Comparison of ENCODE assay signal across 1 cellular context in the genomic region with DNA sequence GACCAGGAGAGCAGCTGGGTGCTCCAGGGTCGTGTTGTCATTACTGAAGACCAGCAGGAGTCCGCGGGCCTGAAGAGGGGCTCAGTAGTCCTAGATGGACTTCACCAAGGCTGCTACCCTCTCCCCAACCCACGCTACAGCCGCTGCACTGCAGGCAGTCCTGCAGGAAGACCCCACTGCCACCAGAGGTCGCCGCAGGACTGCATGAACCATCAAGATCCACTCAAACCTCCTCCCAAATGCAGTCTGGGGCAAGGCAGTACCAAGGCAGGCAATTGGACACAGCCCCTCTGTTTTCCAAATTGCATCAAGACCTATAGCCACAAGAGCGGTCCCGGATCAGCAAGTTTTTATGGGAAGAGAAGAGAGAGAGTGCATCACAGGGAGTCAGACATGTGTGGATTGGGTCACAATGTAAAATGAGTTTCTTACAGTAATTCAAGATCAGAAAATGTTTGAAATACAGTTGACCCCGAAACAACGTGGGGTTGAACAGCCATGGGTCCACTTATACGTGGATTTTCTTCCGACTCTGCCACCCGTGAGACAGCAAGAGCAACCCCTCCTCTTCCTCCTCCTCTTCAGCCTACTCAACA.
TF ChIP-seq lines count a peak whose summit lies in the region.

No MANE protein-coding gene starts in this region.

TF ChIP-seq in WTC11, 78 proteins besides CTCF, POLR2A, EP300 and RAD21 (continued from another document):
- TF ChIP-seq, protein P1, sequence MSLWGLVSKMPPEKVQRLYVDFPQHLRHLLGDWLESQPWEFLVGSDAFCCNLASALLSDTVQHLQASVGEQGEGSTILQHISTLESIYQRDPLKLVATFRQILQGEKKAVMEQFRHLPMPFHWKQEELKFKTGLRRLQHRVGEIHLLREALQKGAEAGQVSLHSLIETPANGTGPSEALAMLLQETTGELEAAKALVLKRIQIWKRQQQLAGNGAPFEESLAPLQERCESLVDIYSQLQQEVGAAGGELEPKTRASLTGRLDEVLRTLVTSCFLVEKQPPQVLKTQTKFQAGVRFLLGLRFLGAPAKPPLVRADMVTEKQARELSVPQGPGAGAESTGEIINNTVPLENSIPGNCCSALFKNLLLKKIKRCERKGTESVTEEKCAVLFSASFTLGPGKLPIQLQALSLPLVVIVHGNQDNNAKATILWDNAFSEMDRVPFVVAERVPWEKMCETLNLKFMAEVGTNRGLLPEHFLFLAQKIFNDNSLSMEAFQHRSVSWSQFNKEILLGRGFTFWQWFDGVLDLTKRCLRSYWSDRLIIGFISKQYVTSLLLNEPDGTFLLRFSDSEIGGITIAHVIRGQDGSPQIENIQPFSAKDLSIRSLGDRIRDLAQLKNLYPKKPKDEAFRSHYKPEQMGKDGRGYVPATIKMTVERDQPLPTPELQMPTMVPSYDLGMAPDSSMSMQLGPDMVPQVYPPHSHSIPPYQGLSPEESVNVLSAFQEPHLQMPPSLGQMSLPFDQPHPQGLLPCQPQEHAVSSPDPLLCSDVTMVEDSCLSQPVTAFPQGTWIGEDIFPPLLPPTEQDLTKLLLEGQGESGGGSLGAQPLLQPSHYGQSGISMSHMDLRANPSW (CRISPR knock-in tag; conservative IDR thresholded peaks at IDR 0.05; ENCODE audit: low read depth), result no peak
- TF ChIP-seq CBFB (CRISPR knock-in tag; IDR thresholded peaks at IDR 0.05; ENCODE audit: low read depth), result no peak
- TF ChIP-seq, protein P2, sequence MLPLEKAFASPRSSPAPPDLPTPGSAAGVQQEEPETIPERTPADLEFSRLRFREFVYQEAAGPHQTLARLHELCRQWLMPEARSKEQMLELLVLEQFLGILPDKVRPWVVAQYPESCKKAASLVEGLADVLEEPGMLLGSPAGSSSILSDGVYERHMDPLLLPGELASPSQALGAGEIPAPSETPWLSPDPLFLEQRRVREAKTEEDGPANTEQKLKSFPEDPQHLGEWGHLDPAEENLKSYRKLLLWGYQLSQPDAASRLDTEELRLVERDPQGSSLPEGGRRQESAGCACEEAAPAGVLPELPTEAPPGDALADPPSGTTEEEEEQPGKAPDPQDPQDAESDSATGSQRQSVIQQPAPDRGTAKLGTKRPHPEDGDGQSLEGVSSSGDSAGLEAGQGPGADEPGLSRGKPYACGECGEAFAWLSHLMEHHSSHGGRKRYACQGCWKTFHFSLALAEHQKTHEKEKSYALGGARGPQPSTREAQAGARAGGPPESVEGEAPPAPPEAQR (CRISPR knock-in tag; IDR thresholded peaks at IDR 0.05), result no peak
- TF ChIP-seq, protein P3, sequence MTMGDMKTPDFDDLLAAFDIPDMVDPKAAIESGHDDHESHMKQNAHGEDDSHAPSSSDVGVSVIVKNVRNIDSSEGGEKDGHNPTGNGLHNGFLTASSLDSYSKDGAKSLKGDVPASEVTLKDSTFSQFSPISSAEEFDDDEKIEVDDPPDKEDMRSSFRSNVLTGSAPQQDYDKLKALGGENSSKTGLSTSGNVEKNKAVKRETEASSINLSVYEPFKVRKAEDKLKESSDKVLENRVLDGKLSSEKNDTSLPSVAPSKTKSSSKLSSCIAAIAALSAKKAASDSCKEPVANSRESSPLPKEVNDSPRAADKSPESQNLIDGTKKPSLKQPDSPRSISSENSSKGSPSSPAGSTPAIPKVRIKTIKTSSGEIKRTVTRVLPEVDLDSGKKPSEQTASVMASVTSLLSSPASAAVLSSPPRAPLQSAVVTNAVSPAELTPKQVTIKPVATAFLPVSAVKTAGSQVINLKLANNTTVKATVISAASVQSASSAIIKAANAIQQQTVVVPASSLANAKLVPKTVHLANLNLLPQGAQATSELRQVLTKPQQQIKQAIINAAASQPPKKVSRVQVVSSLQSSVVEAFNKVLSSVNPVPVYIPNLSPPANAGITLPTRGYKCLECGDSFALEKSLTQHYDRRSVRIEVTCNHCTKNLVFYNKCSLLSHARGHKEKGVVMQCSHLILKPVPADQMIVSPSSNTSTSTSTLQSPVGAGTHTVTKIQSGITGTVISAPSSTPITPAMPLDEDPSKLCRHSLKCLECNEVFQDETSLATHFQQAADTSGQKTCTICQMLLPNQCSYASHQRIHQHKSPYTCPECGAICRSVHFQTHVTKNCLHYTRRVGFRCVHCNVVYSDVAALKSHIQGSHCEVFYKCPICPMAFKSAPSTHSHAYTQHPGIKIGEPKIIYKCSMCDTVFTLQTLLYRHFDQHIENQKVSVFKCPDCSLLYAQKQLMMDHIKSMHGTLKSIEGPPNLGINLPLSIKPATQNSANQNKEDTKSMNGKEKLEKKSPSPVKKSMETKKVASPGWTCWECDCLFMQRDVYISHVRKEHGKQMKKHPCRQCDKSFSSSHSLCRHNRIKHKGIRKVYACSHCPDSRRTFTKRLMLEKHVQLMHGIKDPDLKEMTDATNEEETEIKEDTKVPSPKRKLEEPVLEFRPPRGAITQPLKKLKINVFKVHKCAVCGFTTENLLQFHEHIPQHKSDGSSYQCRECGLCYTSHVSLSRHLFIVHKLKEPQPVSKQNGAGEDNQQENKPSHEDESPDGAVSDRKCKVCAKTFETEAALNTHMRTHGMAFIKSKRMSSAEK (CRISPR knock-in tag; IDR thresholded peaks at IDR 0.05; ENCODE audit: borderline replicate concordance), result no peak
